In genomic region chr5:56759521-56759920, GRCh38 we compare ENCODE assay signal across 24 cellular contexts. TPM values are rescaled to one million over a fixed set of nuclear protein-coding genes. Genes with fewer than 3 reads are reported as not detected.
DNase-seq lines count a peak whose midpoint lies in the region; ATAC-seq and TF ChIP-seq lines count a peak whose summit lies in the region.
"Had no signal": no experiment of that assay in that cellular context is flagged by ENCODE, and none has a peak within 500 bp of the region (broad histone marks: within the 10 kb centered on the region; RNA-seq: fewer than 3 reads in every experiment).

No MANE protein-coding gene starts in this region.

- no peak overlapping the region for H3K27ac ChIP-seq in left ventricle myocardium inferior (replicated peaks)
- peak overlapping the region; percentile 41; the same call in 1 of the 2 replicates for H3K27ac ChIP-seq in PC-9
- H3K27ac ChIP-seq: gastrocnemius medialis, KMS-11, SK-N-MC had no signal

- DNase-seq in Right ventricle myocardium superior: peak; percentile 41
- no peak for DNase-seq in left ventricle myocardium inferior
- peak; percentile 61 to 88 for DNase-seq in PC-9
- peak; percentile 20 for DNase-seq in mucosa of gallbladder (ENCODE audit: low spot score)
- peak; percentile 47 for DNase-seq in ureter (ENCODE audit: low spot score)
- DNase-seq in cerebellar nuclear complex (lab: John Stamatoyannopoulos, UW): no peak
- DNase-seq in T-helper 9 cell: no peak
- no peak for DNase-seq in cerebellar cortex (ENCODE audit: low spot score)
- DNase-seq: activated CD8-positive, alpha-beta T cell treated with anti-CD3 and anti-CD28 coated beads, Interleukin-2, amount 10 ng/mL, durations not matched to agents 7 days and 5 days; activated effector memory CD4-positive, alpha-beta T cell treated with anti-CD3 and anti-CD28 coated beads, Interleukin-2, amount 50 U/mL, for 16 hours; activated naive CD8-positive, alpha-beta T cell treated with anti-CD3 and anti-CD28 coated beads, Interleukin-2, amount 10 ng/mL, durations not matched to agents 7 days and 5 days; activated T-cell treated with anti-CD3 and anti-CD28 coated beads for 4 hours; effector memory CD4-positive, alpha-beta T cell; esophagus squamous epithelium; gastrocnemius medialis; H7; NCI-H1436 treated with DMSO at 0.1 percent for 48 hours; NCI-H510A treated with DMSO at 0.1 percent for 48 hours; nucleus accumbens; stimulated activated CD4-positive, alpha-beta T cell treated with anti-CD3 and anti-CD28 coated beads, Interleukin-4, amount 100 ng/mL, for 24 hours; stimulated activated naive CD4-positive, alpha-beta T cell had no signal

- intact Hi-C loops in Right ventricle myocardium superior (cut with DNase I): no loop called here
- intact Hi-C loops in left ventricle myocardium inferior (cut with micrococcal nuclease): no loop called here
- intact Hi-C loops in PC-9 (cut with micrococcal nuclease; ENCODE audit: unreplicated experiment): loop anchor here (5.0 kb wide), 3 partner anchors 92 to 232 kb away; no protein-coding TSS in a partner anchor

- H3K27me3 ChIP-seq in left ventricle myocardium inferior (ENCODE audit: low read depth) (no peaks in the 10 kb centered on the region), PC-9 (ENCODE audit: insufficient read depth, low read depth) (no peaks in the 10 kb centered on the region)
- H3K27me3 ChIP-seq: esophagus squamous epithelium, gastrocnemius medialis had no signal

- CTCF ChIA-PET in PC-9 (lab: Charles Lee): interaction anchor here (1.1 kb wide), 1 partner anchor 79 kb away, joined by 4 read pairs; no protein-coding TSS in a partner anchor

- peaks cover 35% of the 10 kb centered on the region for H3F3A ChIP-seq in PC-9 (ENCODE audit: insufficient read depth, low read depth)

- no peak overlapping the region for H2AFZ ChIP-seq in PC-9

- no peaks in the 10 kb centered on the region for H3K9me3 ChIP-seq in left ventricle myocardium inferior (replicated peaks)
- no peaks in the 10 kb centered on the region for H3K9me3 ChIP-seq in PC-9 (ENCODE audit: insufficient read depth, low read depth)
- H3K9me3 ChIP-seq: esophagus squamous epithelium, gastrocnemius medialis had no signal

- POLR2A ChIA-PET in PC-9 (lab: Charles Lee; ENCODE audit: unreplicated experiment): interaction anchor here (0.6 kb wide), 2 partner anchors 55 to 488 kb away, joined by 3 to 4 read pairs; no protein-coding TSS in a partner anchor

- no peaks in the 10 kb centered on the region for H3K79me2 ChIP-seq in PC-9 (ENCODE audit: low read depth)

- peaks cover 42% of the 10 kb centered on the region for H3K4me1 ChIP-seq in left ventricle myocardium inferior
- peaks cover 70% of the 10 kb centered on the region for H3K4me1 ChIP-seq in PC-9 (replicated peaks; ENCODE audit: insufficient read depth)
- H3K4me1 ChIP-seq: gastrocnemius medialis had no signal

- H3K4me2 ChIP-seq in PC-9: peak overlapping the region; percentile 35
- H3K4me2 ChIP-seq: KMS-11 had no signal

- H3K36me3 ChIP-seq in left ventricle myocardium inferior (no peaks in the 10 kb centered on the region), PC-9 (ENCODE audit: low read depth) (no peaks in the 10 kb centered on the region)
- H3K36me3 ChIP-seq: esophagus squamous epithelium, gastrocnemius medialis had no signal

- no peaks in the 10 kb centered on the region for H4K20me1 ChIP-seq in PC-9 (ENCODE audit: insufficient read depth)

- H3K9me2 ChIP-seq in PC-9 (ENCODE audit: insufficient read depth): no peaks in the 10 kb centered on the region

- ATAC-seq in Right ventricle myocardium superior (ENCODE audit: poor library complexity): no peak
- ATAC-seq: activated CD8-positive, alpha-beta T cell treated with anti-CD3 and anti-CD28 coated beads, Interleukin-2, amount 10 ng/mL, durations not matched to agents 7 days and 5 days; gastrocnemius medialis had no signal

- H3K4me3 ChIP-seq in left ventricle myocardium inferior (no peak overlapping the region), PC-9 (no peak overlapping the region)
- H3K4me3 ChIP-seq: esophagus squamous epithelium, gastrocnemius medialis, lung, SK-N-MC had no signal

- TF ChIP-seq CTCF in left ventricle myocardium inferior (IDR thresholded peaks at IDR 0.05; ENCODE audit: borderline replicate concordance): no peak
- TF ChIP-seq CTCF in PC-9 (conservative IDR thresholded peaks at IDR 0.05): no peak

- BruUV-seq in PC-9 (replicated peaks; lab: Mats Ljungman, UMichigan): no TSS peak

RNA-seq across cellular contexts. Expression of gene MAP3K1, which starts 55.8 kb away (rescaled TPM):
- total RNA-seq in Right ventricle myocardium superior (5.6 TPM), left ventricle myocardium inferior (5.7 TPM), PC-9 (2021) (21.8 and 26.1 TPM in 2 replicates), mucosa of gallbladder (22.5 TPM), ureter (26.7 TPM)

Comparison
In these comparisons a context has a peak if more than half of its experiments do, and no peak if none do; other contexts are left out.
1. DNase-seq: peak in Right ventricle myocardium superior (single experiment), PC-9 (2 of 2), mucosa of gallbladder (single experiment) and ureter (single experiment); none in left ventricle myocardium inferior (single experiment), cerebellar nuclear complex (0 of 2), T-helper 9 cell (single experiment) and cerebellar cortex (single experiment).